Comparison of ENCODE assay signal across 10 cellular contexts in the genomic region with DNA sequence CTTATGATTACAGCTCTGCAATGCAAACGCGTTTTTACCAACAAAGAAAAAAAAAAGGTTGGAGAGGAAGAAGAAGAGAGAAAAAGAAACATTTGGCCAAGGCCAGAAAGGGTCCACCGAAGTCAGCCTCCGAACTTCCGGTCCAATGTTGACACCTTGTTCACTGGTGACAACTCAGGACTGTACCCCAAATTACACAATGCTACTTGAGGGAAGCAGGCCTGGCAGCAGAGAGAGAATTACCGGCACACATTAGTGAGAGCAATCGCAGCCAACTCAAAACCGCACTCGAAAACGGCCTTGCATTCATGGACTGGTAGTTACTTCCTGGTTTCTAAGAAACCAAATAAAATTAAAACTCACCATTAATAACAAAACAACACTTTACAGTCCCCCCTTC.
DNase-seq lines count a peak whose midpoint lies in the region; ATAC-seq, FAIRE-seq and TF ChIP-seq lines count a peak whose summit lies in the region.
"Had no signal": no experiment of that assay in that cellular context is flagged by ENCODE, and none has a peak within 500 bp of the region (broad histone marks: within the 10 kb centered on the region; RNA-seq: fewer than 3 reads in every experiment).

No MANE protein-coding gene starts in this region.

- H3K36me3 ChIP-seq in HepG2 (replicated peaks in 1 of 2; ENCODE audit: control insufficient read depth in 1 of 2, insufficient read depth in 2 of 2, low read length in 2 of 2) (no peaks in the 10 kb centered on the region), right lobe of liver (no peaks in the 10 kb centered on the region), upper lobe of left lung (no peaks in the 10 kb centered on the region), breast epithelium (no peaks in the 10 kb centered on the region)

- DNase-seq in HepG2 (ENCODE audit: low spot score) (no peak), right lobe of liver (no peak), upper lobe of left lung (peak in 1 of 2 donors; percentile 86), breast epithelium (ENCODE audit: low spot score in 2 of 2) (no peak), NCI-H345 treated with DMSO at 0.1 percent for 48 hours (lab: John Stamatoyannopoulos, UW; ENCODE audit: unreplicated experiment) (no peak)
- no peak for DNase-seq in activated CD4-positive, alpha-beta T cell treated with anti-CD3 and anti-CD28 coated beads, Interleukin-2, amount 50 U/mL, for 4 hours

- H3K4me3 ChIP-seq in HepG2 (replicated peaks in 1 of 3; ENCODE audit: insufficient read depth in 1 of 3, low read depth in 2 of 3, low read length in 3 of 3) (no peak overlapping the region), right lobe of liver (no peak overlapping the region), upper lobe of left lung (no peak overlapping the region), breast epithelium (no peak overlapping the region)

- intact Hi-C loops in HepG2 (cut with micrococcal nuclease; ENCODE audit: unreplicated experiment) (no loop called here), right lobe of liver (cut with DNase I) (no loop called here), breast epithelium (cut with DNase I; ENCODE audit: low total_unique reads) (no loop called here)

- ATAC-seq in HepG2, result no peak
- no peak for ATAC-seq in right lobe of liver
- peak; percentile 47 for ATAC-seq in HG03097 (IDR thresholded peaks at IDR 0.05; ENCODE audit: low FRiP score, unreplicated experiment)
- ATAC-seq in upper lobe of left lung (ENCODE audit: low FRiP score in 2 of 2), result peak; percentile 57 to 77

- peak overlapping the region; percentile 12 for H3K27ac ChIP-seq in HepG2 (ENCODE audit: extremely low read length, insufficient read depth, low read length)
- no peak overlapping the region for H3K27ac ChIP-seq in right lobe of liver
- H3K27ac ChIP-seq in upper lobe of left lung, result peak overlapping the region; percentile 32 to 74 (median 63)
- no peak overlapping the region for H3K27ac ChIP-seq in breast epithelium
- H3K27ac ChIP-seq: C4-2B had no signal

- BruUV-seq in HepG2 (replicated peaks; lab: Mats Ljungman, UMichigan), result no TSS peak

- no peak for FAIRE-seq in HepG2 (lab: Jason Lieb, UNC)
- FAIRE-seq: TTC549 had no signal

- H3K4me2 ChIP-seq in HepG2 (ENCODE audit: low read depth, low read length), result no peak overlapping the region

- H3K27me3 ChIP-seq in HepG2 (ENCODE audit: control insufficient read depth in 1 of 2, insufficient read depth in 2 of 2, low read length in 2 of 2) (no peaks in the 10 kb centered on the region), right lobe of liver (no peaks in the 10 kb centered on the region), upper lobe of left lung (no peaks in the 10 kb centered on the region), breast epithelium (no peaks in the 10 kb centered on the region)

- in situ Hi-C loops in HepG2 (cut with HindIII; ENCODE audit: extremely low pct_ligation_motif_present, low pct_unique_long_range_greater_than_20kb), result no loop called here

- TF ChIP-seq CTCF in HepG2 (CRISPR knock-in tag; IDR thresholded peaks at IDR 0.05) (no peak), right lobe of liver (IDR thresholded peaks at IDR 0.05) (no peak), upper lobe of left lung (IDR thresholded peaks at IDR 0.05) (no peak), breast epithelium (IDR thresholded peaks at IDR 0.05) (no peak)

- TF ChIP-seq RAD21 in HepG2 (CRISPR knock-in tag; IDR thresholded peaks at IDR 0.05), result no peak

- H2AFZ ChIP-seq in HepG2 (ENCODE audit: low read length), result no peak overlapping the region

- WGBS in HepG2 (ENCODE audit: low lambda C conversion rate), result 91% methylated on average over 10 of the region's 10 CpGs
- 55% methylated on average over 8 of the region's 10 CpGs for WGBS in right lobe of liver (ENCODE audit: insufficient coverage, low coverage, low lambda C conversion rate, missing lambda C conversion rate)
- 51 to 53% methylated on average over 10 of the region's 10 CpGs for WGBS in upper lobe of left lung, 2 donors

- TF ChIP-seq POLR2A in HepG2 (IDR thresholded peaks at IDR 0.05; ENCODE audit: insufficient read depth in 1 of 2, low read depth in 2 of 2, low read length in 2 of 2) (no peak), right lobe of liver (IDR thresholded peaks at IDR 0.05) (no peak), Raji (IDR thresholded peaks at IDR 0.05; ENCODE audit: insufficient read depth, low read depth, low read length) (0 out of 2 replicates have a peak, but pooled peaks have one; percentile 8), upper lobe of left lung (IDR thresholded peaks at IDR 0.05) (no peak), breast epithelium (IDR thresholded peaks at IDR 0.05) (no peak)

- TF ChIP-seq EP300 in HepG2 (IDR thresholded peaks at IDR 0.05; ENCODE audit: low read depth in 2 of 2, low read length in 2 of 2), result no peak
- no peak for TF ChIP-seq EP300 in HepG2 (CRISPR knock-in tag; IDR thresholded peaks at IDR 0.05; ENCODE audit: borderline replicate concordance)
- peak in 2 of 4 donors; percentile 21 to 89 for TF ChIP-seq EP300 in upper lobe of left lung (IDR thresholded peaks at IDR 0.05)

- POLR2A ChIA-PET in HepG2 (lab: Yijun Ruan, JAX), result no interaction called here

- H3K9me3 ChIP-seq in HepG2 (ENCODE audit: low read length), result no peaks in the 10 kb centered on the region
- H3K9me3 ChIP-seq in right lobe of liver, result no peaks in the 10 kb centered on the region
- no peaks in the 10 kb centered on the region for H3K9me3 ChIP-seq in upper lobe of left lung
- no peaks in the 10 kb centered on the region for H3K9me3 ChIP-seq in breast epithelium

- no peaks in the 10 kb centered on the region for H4K20me1 ChIP-seq in HepG2 (ENCODE audit: insufficient read depth, low read length)

- H3K4me1 ChIP-seq in HepG2 (ENCODE audit: insufficient read depth, low read length) (peaks cover 62% of the 10 kb centered on the region), right lobe of liver (peaks cover 0 to 9% (median 0%) of the 10 kb centered on the region in 4 donors), upper lobe of left lung (peaks cover 0 to 17% (median 0%) of the 10 kb centered on the region in 4 donors), breast epithelium (no peaks in the 10 kb centered on the region)

- H3K79me2 ChIP-seq in HepG2 (ENCODE audit: insufficient read depth, low read length), result peaks cover 2% of the 10 kb centered on the region

- no peak overlapping the region for H3K9ac ChIP-seq in HepG2 (ENCODE audit: insufficient read depth, low read depth, low read length)

- CTCF ChIA-PET in HepG2 (lab: Yijun Ruan, JAX; ENCODE audit: low intra/inter-chr PET ratio, low total read pairs), result no interaction called here

TF ChIP-seq in HepG2, 621 proteins besides CTCF, POLR2A, EP300 and RAD21 (continues in another document):
- TF ChIP-seq ZNF691 (CRISPR knock-in tag; IDR thresholded peaks at IDR 0.05; ENCODE audit: borderline replicate concordance, low read depth) (no peak), SNAPC2 (CRISPR knock-in tag; IDR thresholded peaks at IDR 0.05) (no peak), ZNF282 (IDR thresholded peaks at IDR 0.05; ENCODE audit: partially characterized antibody) (no peak)
- TF ChIP-seq, protein P1, sequence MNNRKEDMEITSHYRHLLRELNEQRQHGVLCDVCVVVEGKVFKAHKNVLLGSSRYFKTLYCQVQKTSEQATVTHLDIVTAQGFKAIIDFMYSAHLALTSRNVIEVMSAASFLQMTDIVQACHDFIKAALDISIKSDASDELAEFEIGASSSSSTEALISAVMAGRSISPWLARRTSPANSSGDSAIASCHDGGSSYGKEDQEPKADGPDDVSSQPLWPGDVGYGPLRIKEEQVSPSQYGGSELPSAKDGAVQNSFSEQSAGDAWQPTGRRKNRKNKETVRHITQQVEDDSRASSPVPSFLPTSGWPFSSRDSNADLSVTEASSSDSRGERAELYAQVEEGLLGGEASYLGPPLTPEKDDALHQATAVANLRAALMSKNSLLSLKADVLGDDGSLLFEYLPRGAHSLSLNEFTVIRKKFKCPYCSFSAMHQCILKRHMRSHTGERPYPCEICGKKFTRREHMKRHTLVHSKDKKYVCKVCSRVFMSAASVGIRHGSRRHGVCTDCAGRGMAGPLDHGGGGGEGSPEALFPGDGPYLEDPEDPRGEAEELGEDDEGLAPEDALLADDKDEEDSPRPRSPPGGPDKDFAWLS (CRISPR knock-in tag; IDR thresholded peaks at IDR 0.05; ENCODE audit: borderline replicate concordance), result no peak

Comparison
In these comparisons a context has a peak if more than half of its experiments do, and no peak if none do; other contexts are left out.
1. H3K27ac ChIP-seq: peak in HepG2 (single experiment) and upper lobe of left lung (4 of 4); none in right lobe of liver (0 of 3) and breast epithelium (0 of 2).
2. ATAC-seq: peak in HG03097 (single experiment) and upper lobe of left lung (2 of 2); none in HepG2 (single experiment) and right lobe of liver (0 of 4).